In genomic region chr14:22984959-22985658, GRCh38 we compare ENCODE assay signal across 22 cellular contexts. TPM values are rescaled to one million over a fixed set of nuclear protein-coding genes. Genes with fewer than 3 reads are reported as not detected.
DNase-seq lines count a peak whose midpoint lies in the region; ATAC-seq and TF ChIP-seq lines count a peak whose summit lies in the region.
"Had no signal": no experiment of that assay in that cellular context is flagged by ENCODE, and none has a peak within 500 bp of the region (broad histone marks: within the 10 kb centered on the region; RNA-seq: fewer than 3 reads in every experiment).

No MANE protein-coding gene starts in this region.

- H3K9me3 Mint-ChIP-seq in activated naive CD4-positive, alpha-beta T cell treated with anti-CD3 and anti-CD28 coated beads, Interleukin-2, amount 50 U/mL, for 24 hours, result no peaks in the 10 kb centered on the region
- no peaks in the 10 kb centered on the region for H3K9me3 Mint-ChIP-seq in activated naive CD4-positive, alpha-beta T cell treated with anti-CD3 and anti-CD28 coated beads for 36 hours
- no peaks in the 10 kb centered on the region for H3K9me3 Mint-ChIP-seq in neural crest cell
- H3K9me3 Mint-ChIP-seq: CD4-positive, CD25-positive, alpha-beta regulatory T cell; CD8-positive, alpha-beta memory T cell; HFFc6 had no signal

- intact Hi-C loops in activated naive CD4-positive, alpha-beta T cell treated with anti-CD3 and anti-CD28 coated beads for 36 hours (cut with micrococcal nuclease), result no loop called here
- intact Hi-C loops in gastrocnemius medialis (cut with DNase I; ENCODE audit: low total_unique reads), result loop anchor here (10.0 kb wide), 1 partner anchor 200 kb away; the partner anchor contains the start of gene SLC7A8

- TF ChIP-seq CTCF in neural crest cell (conservative IDR thresholded peaks at IDR 0.05), result no peak
- TF ChIP-seq CTCF in gastrocnemius medialis (IDR thresholded peaks at IDR 0.05 in 4 of 5, conservative IDR thresholded peaks at IDR 0.05 in 1 of 5), result no peak

- ATAC-seq in T-helper 17 cell, result no peak
- no peak for ATAC-seq in gastrocnemius medialis
- ATAC-seq: GM12878 had no signal

- no peak for DNase-seq in activated naive CD4-positive, alpha-beta T cell treated with anti-CD3 and anti-CD28 coated beads for 36 hours
- DNase-seq in T-helper 17 cell, result no peak
- DNase-seq in mesenteric fat pad (ENCODE audit: low spot score), result peak; percentile 6
- no peak for DNase-seq in neural crest cell (ENCODE audit: low read depth, low spot score)
- no peak for DNase-seq in GM19240 (ENCODE audit: insufficient read length, low spot score)
- no peak for DNase-seq in gastrocnemius medialis
- no peak for DNase-seq in putamen (ENCODE audit: low spot score)
- DNase-seq: CD4-positive, CD25-positive, alpha-beta regulatory T cell; CD8-positive, alpha-beta memory T cell; DMS 273 treated with DMSO at 0.1 percent for 48 hours; DMS79; EL; GDM1; GOT3; HFFc6 had no signal

- H3K36me3 Mint-ChIP-seq in activated naive CD4-positive, alpha-beta T cell treated with anti-CD3 and anti-CD28 coated beads, Interleukin-2, amount 50 U/mL, for 24 hours, result no peaks in the 10 kb centered on the region
- no peaks in the 10 kb centered on the region for H3K36me3 Mint-ChIP-seq in activated naive CD4-positive, alpha-beta T cell treated with anti-CD3 and anti-CD28 coated beads for 36 hours (ENCODE audit: low read depth)
- H3K36me3 Mint-ChIP-seq in T-helper 17 cell (ENCODE audit: low read depth) (peaks cover 3% of the 10 kb centered on the region), neural crest cell (ENCODE audit: low read depth) (no peaks in the 10 kb centered on the region)

- H3K4me1 ChIP-seq in gastrocnemius medialis, result peaks cover 3 to 21% of the 10 kb centered on the region in 2 donors

- no peaks in the 10 kb centered on the region for H3K9me3 ChIP-seq in T-helper 17 cell (ENCODE audit: control insufficient read depth, low read length, poor library complexity, severe bottlenecking)
- no peaks in the 10 kb centered on the region for H3K9me3 ChIP-seq in gastrocnemius medialis
- H3K9me3 ChIP-seq: BLaER1, HAP-1 had no signal

- H3K4me3 ChIP-seq in gastrocnemius medialis, result no peak overlapping the region
- H3K4me3 ChIP-seq: BLaER1, GM12878, HAP-1 had no signal

- peaks cover 2% of the 10 kb centered on the region for H3K4me1 Mint-ChIP-seq in activated naive CD4-positive, alpha-beta T cell treated with anti-CD3 and anti-CD28 coated beads, Interleukin-2, amount 50 U/mL, for 24 hours
- H3K4me1 Mint-ChIP-seq in activated naive CD4-positive, alpha-beta T cell treated with anti-CD3 and anti-CD28 coated beads for 36 hours (ENCODE audit: low read depth), result no peaks in the 10 kb centered on the region
- H3K4me1 Mint-ChIP-seq in T-helper 17 cell (peaks cover 5% of the 10 kb centered on the region), neural crest cell (peaks cover 2% of the 10 kb centered on the region)

- H3K27me3 ChIP-seq in gastrocnemius medialis, result peaks cover 23 to 30% (median 28%) of the 10 kb centered on the region in 3 donors

- H3K4me3 Mint-ChIP-seq in activated naive CD4-positive, alpha-beta T cell treated with anti-CD3 and anti-CD28 coated beads, Interleukin-2, amount 50 U/mL, for 24 hours, result no peak overlapping the region
- no peak overlapping the region for H3K4me3 Mint-ChIP-seq in activated naive CD4-positive, alpha-beta T cell treated with anti-CD3 and anti-CD28 coated beads for 36 hours
- H3K4me3 Mint-ChIP-seq in T-helper 17 cell, result peak overlapping the region; percentile 52
- H3K4me3 Mint-ChIP-seq in neural crest cell, result peak overlapping the region; percentile 8
- H3K4me3 Mint-ChIP-seq: B cell, HFFc6 had no signal

- CTCF ChIA-PET in activated naive CD4-positive, alpha-beta T cell treated with anti-CD3 and anti-CD28 coated beads for 36 hours (lab: Charles Lee), result interaction anchor here (0.5 to 18.5 kb wide), 23 partner anchors 12 to 292 kb away, joined by 3 to 713 read pairs (median 13); partner anchors contain the start of genes ACIN1, C14orf119, CDH24 and PRMT5

- H3K36me3 ChIP-seq in gastrocnemius medialis, result peaks cover 0 to 14% of the 10 kb centered on the region in 2 donors

- in situ Hi-C loops in gastrocnemius medialis (cut with MboI; ENCODE audit: low sequenced_read_pairs in 4 of 4), result loop anchor here in 1 of 4 donors (5.0 kb wide), 1 partner anchor 67 kb away; no protein-coding TSS in a partner anchor

- TF ChIP-seq POLR2A in gastrocnemius medialis (IDR thresholded peaks at IDR 0.05), result no peak

- no peaks in the 10 kb centered on the region for H3K27me3 Mint-ChIP-seq in activated naive CD4-positive, alpha-beta T cell treated with anti-CD3 and anti-CD28 coated beads, Interleukin-2, amount 50 U/mL, for 24 hours
- H3K27me3 Mint-ChIP-seq in activated naive CD4-positive, alpha-beta T cell treated with anti-CD3 and anti-CD28 coated beads for 36 hours (ENCODE audit: low read depth), result no peaks in the 10 kb centered on the region
- H3K27me3 Mint-ChIP-seq in T-helper 17 cell (no peaks in the 10 kb centered on the region), neural crest cell (ENCODE audit: low read depth) (no peaks in the 10 kb centered on the region)

- H3K27ac Mint-ChIP-seq in activated naive CD4-positive, alpha-beta T cell treated with anti-CD3 and anti-CD28 coated beads, Interleukin-2, amount 50 U/mL, for 24 hours, result peak overlapping the region; percentile 3
- no peak overlapping the region for H3K27ac Mint-ChIP-seq in activated naive CD4-positive, alpha-beta T cell treated with anti-CD3 and anti-CD28 coated beads for 36 hours
- no peak overlapping the region for H3K27ac Mint-ChIP-seq in T-helper 17 cell
- H3K27ac Mint-ChIP-seq in neural crest cell (ENCODE audit: unreplicated experiment), result no peak overlapping the region
- H3K27ac Mint-ChIP-seq: B cell had no signal

- no peak overlapping the region for H3K27ac ChIP-seq in gastrocnemius medialis
- H3K27ac ChIP-seq: 22Rv1, BLaER1, C4-2B had no signal

RNA-seq across cellular contexts. Expression of gene AJUBA, which starts 2.8 kb away (rescaled TPM):
- 1 to 10 TPM; 2.1 to 2.8 TPM for total RNA-seq in activated naive CD4-positive, alpha-beta T cell treated with anti-CD3 and anti-CD28 coated beads for 36 hours
- total RNA-seq in T-helper 17 cell, result 1 to 10 TPM; 1.3 to 1.5 TPM
- total RNA-seq in mesenteric fat pad, result 6.0 TPM
- 32.8 and 33.1 TPM in 2 replicates for total RNA-seq in neural crest cell
- 1 to 10 TPM in 2 of 4 donors, under 1 TPM in 2; 0.46 to 5.0 (median 1.9) TPM for total RNA-seq in gastrocnemius medialis

RNA-seq across cellular contexts. Expression of gene C14orf93, which starts 24.8 kb away (rescaled TPM):
- 1 to 10 TPM; 8.3 to 9.3 TPM for total RNA-seq in activated naive CD4-positive, alpha-beta T cell treated with anti-CD3 and anti-CD28 coated beads for 36 hours
- total RNA-seq in T-helper 17 cell (1 to 10 TPM; 9.0 to 9.1 TPM), mesenteric fat pad (4.9 TPM), neural crest cell (11.5 and 13.6 TPM in 2 replicates), gastrocnemius medialis (10 to 100 TPM in 1 of 4 donors, 1 to 10 TPM in 3; 3.7 to 16.2 (median 6.7) TPM)

RNA-seq across cellular contexts. Expression of gene HAUS4, which starts 28.2 kb away (rescaled TPM):
- total RNA-seq in activated naive CD4-positive, alpha-beta T cell treated with anti-CD3 and anti-CD28 coated beads for 36 hours, result 10 to 100 TPM; 97.1 to 97.3 TPM
- total RNA-seq in T-helper 17 cell (10 to 100 TPM; 19.5 to 25.9 TPM), mesenteric fat pad (20.8 TPM), neural crest cell (58.7 and 62.7 TPM in 2 replicates), gastrocnemius medialis (10 to 100 TPM; 12.9 to 34.6 (median 17.1) TPM)

RNA-seq across cellular contexts. Expression of gene PSMB5, which starts 49.6 kb away (rescaled TPM):
- total RNA-seq in activated naive CD4-positive, alpha-beta T cell treated with anti-CD3 and anti-CD28 coated beads for 36 hours, result 100 to 1,000 TPM; 120 to 125 TPM
- total RNA-seq in T-helper 17 cell (10 to 100 TPM; 17.6 to 19.9 TPM), mesenteric fat pad (113 TPM), neural crest cell (199 and 215 TPM in 2 replicates), gastrocnemius medialis (100 to 1,000 TPM; 304 to 543 (median 486) TPM)

RNA-seq across cellular contexts. Expression of gene PRMT5, which starts 55.9 kb away (rescaled TPM):
- 10 to 100 TPM; 81.0 to 92.8 TPM for total RNA-seq in activated naive CD4-positive, alpha-beta T cell treated with anti-CD3 and anti-CD28 coated beads for 36 hours
- total RNA-seq in T-helper 17 cell (10 to 100 TPM; 22.8 to 33.9 TPM), mesenteric fat pad (54.8 TPM), neural crest cell (134 and 136 TPM in 2 replicates), gastrocnemius medialis (10 to 100 TPM; 67.2 to 83.2 (median 78.6) TPM)

Comparison
In these comparisons a context has a peak if more than half of its experiments do, and no peak if none do; other contexts are left out.
1. H3K4me3 Mint-ChIP-seq: peak in T-helper 17 cell (single experiment) and neural crest cell (single experiment); none in activated naive CD4-positive, alpha-beta T cell treated with anti-CD3 and anti-CD28 coated beads, Interleukin-2, amount 50 U/mL, for 24 hours (single experiment) and activated naive CD4-positive, alpha-beta T cell treated with anti-CD3 and anti-CD28 coated beads for 36 hours (single experiment).